In the genomic region with DNA sequence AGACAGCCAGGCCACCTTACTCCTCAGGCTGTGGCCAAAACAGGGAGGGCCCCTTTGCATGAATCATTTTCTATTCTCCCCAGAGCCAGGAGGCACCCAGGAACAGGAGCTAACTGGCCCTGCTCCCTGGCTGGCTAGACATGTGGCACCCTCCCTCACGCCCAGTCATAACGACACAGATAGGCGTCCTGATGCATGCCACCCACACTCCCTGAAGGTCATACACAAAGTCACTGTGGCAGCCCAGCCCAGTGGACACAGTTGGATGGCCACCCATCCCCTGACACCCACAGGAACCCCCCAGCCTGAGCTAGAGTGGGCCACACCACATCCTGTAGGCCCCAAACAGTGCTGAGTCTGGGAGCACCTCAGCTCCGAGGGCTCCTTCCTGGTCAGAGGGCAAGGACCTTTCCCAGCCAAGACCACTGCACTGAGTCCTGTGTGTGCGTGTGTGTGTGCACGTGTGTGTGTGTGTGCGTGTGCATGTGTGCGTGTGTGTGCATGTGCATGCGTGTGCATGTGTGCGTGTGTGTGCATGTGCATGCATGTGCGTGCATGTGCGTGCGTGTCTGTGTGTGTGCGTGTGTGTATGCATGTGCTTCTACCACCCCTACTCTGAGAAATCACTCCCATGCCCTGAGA, we compare ENCODE assay signal across 9 cellular contexts. TPM values are rescaled to one million over a fixed set of nuclear protein-coding genes. Genes with fewer than 3 reads are reported as not detected.
DNase-seq lines count a peak whose midpoint lies in the region; ATAC-seq and TF ChIP-seq lines count a peak whose summit lies in the region.
"Had no signal": no experiment of that assay in that cellular context is flagged by ENCODE, and none has a peak within 500 bp of the region (broad histone marks: within the 10 kb centered on the region; RNA-seq: fewer than 3 reads in every experiment).

No MANE protein-coding gene starts in this region.

- peak; percentile 33 for DNase-seq in stimulated activated CD4-positive, alpha-beta T cell treated with anti-CD3 and anti-CD28 coated beads, Interleukin-1b, Interleukin-23, amount 100 ng/mL, for 48 hours
- no peak for DNase-seq in stimulated activated CD4-positive, alpha-beta T cell treated with anti-CD3 and anti-CD28 coated beads, Interleukin-2, amount 100 ng/mL, for 24 hours
- DNase-seq in esophagus squamous epithelium (lab: John Stamatoyannopoulos, UW), result no peak
- peak; percentile 38 to 55 for DNase-seq in thyroid gland
- DNase-seq in DMS114 treated with DMSO at 0.1 percent for 48 hours (lab: John Stamatoyannopoulos, UW; ENCODE audit: unreplicated experiment), result no peak
- DNase-seq in WTC11 (ENCODE audit: low spot score), result no peak
- DNase-seq in colonic mucosa, result no peak

- intact Hi-C loops in esophagus squamous epithelium (cut with DNase I), result no loop called here
- intact Hi-C loops in thyroid gland (cut with DNase I), result no loop called here
- intact Hi-C loops in colonic mucosa (cut with DNase I), result no loop called here

- no peak overlapping the region for H3K4me3 Mint-ChIP-seq in WTC11

- H3K4me1 ChIP-seq in esophagus squamous epithelium (peaks cover 34 to 86% (median 61%) of the 10 kb centered on the region in 3 donors), thyroid gland (peaks cover 84 to 91% of the 10 kb centered on the region in 2 donors), colonic mucosa (no peaks in the 10 kb centered on the region)

- H3K27me3 ChIP-seq in esophagus squamous epithelium, result no peaks in the 10 kb centered on the region
- no peaks in the 10 kb centered on the region for H3K27me3 ChIP-seq in thyroid gland
- H3K27me3 ChIP-seq in colonic mucosa, result no peaks in the 10 kb centered on the region

- no peak for TF ChIP-seq CTCF in esophagus squamous epithelium (IDR thresholded peaks at IDR 0.05)
- no peak for TF ChIP-seq CTCF in thyroid gland (IDR thresholded peaks at IDR 0.05)
- TF ChIP-seq CTCF in WTC11 (IDR thresholded peaks at IDR 0.05), result no peak
- no peak for TF ChIP-seq CTCF in colonic mucosa (IDR thresholded peaks at IDR 0.05)

- ATAC-seq in HG03469 (IDR thresholded peaks at IDR 0.05; ENCODE audit: unreplicated experiment), result peak; percentile 42
- ATAC-seq in WTC11, result no peak

- H3K9ac ChIP-seq in colonic mucosa (ENCODE audit: low read depth in 2 of 2, low read length in 2 of 2), result no peak overlapping the region

- H3K27ac Mint-ChIP-seq in WTC11, result no peak overlapping the region

- no peaks in the 10 kb centered on the region for H3K27me3 Mint-ChIP-seq in WTC11 (ENCODE audit: low read depth)

- peak overlapping the region; percentile 68 to 84 (median 82) for H3K27ac ChIP-seq in esophagus squamous epithelium
- H3K27ac ChIP-seq in thyroid gland, result peak overlapping the region; percentile 90 to 99 (median 97)
- no peak overlapping the region for H3K27ac ChIP-seq in colonic mucosa

- 52 to 66% methylated on average over 3 to 12 of the region's 14 CpGs for WGBS in esophagus squamous epithelium, 2 donors
- WGBS in thyroid gland, 2 donors, result 79 to 82% methylated on average over 9 to 14 of the region's 14 CpGs

- H3K9me3 ChIP-seq in esophagus squamous epithelium (no peaks in the 10 kb centered on the region), thyroid gland (no peaks in the 10 kb centered on the region), colonic mucosa (no peaks in the 10 kb centered on the region)
- H3K9me3 ChIP-seq: lower lobe of right lung had no signal

- CTCF ChIA-PET in WTC11 (lab: Charles Lee), result interaction anchor here (6.6 kb wide), 1 partner anchor 8 kb away, joined by 39 read pairs; no protein-coding TSS in a partner anchor

- no peaks in the 10 kb centered on the region for H3K36me3 Mint-ChIP-seq in WTC11

- TF ChIP-seq POLR2A in esophagus squamous epithelium (IDR thresholded peaks at IDR 0.05), result no peak
- no peak for TF ChIP-seq POLR2A in thyroid gland (IDR thresholded peaks at IDR 0.05)

- H3K4me1 Mint-ChIP-seq in WTC11, result no peaks in the 10 kb centered on the region

- POLR2A ChIA-PET in WTC11 (lab: Charles Lee), result interaction anchor here (0.5 kb wide), 1 partner anchor 31 kb away, joined by 4 read pairs; no protein-coding TSS in a partner anchor

- H3K4me3 ChIP-seq in esophagus squamous epithelium (peak overlapping the region in 1 of 4 donors; percentile 24), thyroid gland (replicated peaks in 1 of 3) (no peak overlapping the region), colonic mucosa (no peak overlapping the region)
- H3K4me3 ChIP-seq: lower lobe of right lung had no signal

- H3K36me3 ChIP-seq in esophagus squamous epithelium (no peaks in the 10 kb centered on the region), thyroid gland (no peaks in the 10 kb centered on the region), colonic mucosa (no peaks in the 10 kb centered on the region)

- H3K9me3 Mint-ChIP-seq in WTC11, result no peaks in the 10 kb centered on the region

TF ChIP-seq in WTC11, 78 proteins besides CTCF, POLR2A, EP300 and RAD21:
- TF ChIP-seq, protein P1, sequence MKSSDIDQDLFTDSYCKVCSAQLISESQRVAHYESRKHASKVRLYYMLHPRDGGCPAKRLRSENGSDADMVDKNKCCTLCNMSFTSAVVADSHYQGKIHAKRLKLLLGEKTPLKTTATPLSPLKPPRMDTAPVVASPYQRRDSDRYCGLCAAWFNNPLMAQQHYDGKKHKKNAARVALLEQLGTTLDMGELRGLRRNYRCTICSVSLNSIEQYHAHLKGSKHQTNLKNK (CRISPR knock-in tag; IDR thresholded peaks at IDR 0.05), result no peak
- TF ChIP-seq ZNF416 (CRISPR knock-in tag; IDR thresholded peaks at IDR 0.05) (no peak), TEAD1 (CRISPR knock-in tag; IDR thresholded peaks at IDR 0.05) (no peak)
- TF ChIP-seq, protein P2, sequence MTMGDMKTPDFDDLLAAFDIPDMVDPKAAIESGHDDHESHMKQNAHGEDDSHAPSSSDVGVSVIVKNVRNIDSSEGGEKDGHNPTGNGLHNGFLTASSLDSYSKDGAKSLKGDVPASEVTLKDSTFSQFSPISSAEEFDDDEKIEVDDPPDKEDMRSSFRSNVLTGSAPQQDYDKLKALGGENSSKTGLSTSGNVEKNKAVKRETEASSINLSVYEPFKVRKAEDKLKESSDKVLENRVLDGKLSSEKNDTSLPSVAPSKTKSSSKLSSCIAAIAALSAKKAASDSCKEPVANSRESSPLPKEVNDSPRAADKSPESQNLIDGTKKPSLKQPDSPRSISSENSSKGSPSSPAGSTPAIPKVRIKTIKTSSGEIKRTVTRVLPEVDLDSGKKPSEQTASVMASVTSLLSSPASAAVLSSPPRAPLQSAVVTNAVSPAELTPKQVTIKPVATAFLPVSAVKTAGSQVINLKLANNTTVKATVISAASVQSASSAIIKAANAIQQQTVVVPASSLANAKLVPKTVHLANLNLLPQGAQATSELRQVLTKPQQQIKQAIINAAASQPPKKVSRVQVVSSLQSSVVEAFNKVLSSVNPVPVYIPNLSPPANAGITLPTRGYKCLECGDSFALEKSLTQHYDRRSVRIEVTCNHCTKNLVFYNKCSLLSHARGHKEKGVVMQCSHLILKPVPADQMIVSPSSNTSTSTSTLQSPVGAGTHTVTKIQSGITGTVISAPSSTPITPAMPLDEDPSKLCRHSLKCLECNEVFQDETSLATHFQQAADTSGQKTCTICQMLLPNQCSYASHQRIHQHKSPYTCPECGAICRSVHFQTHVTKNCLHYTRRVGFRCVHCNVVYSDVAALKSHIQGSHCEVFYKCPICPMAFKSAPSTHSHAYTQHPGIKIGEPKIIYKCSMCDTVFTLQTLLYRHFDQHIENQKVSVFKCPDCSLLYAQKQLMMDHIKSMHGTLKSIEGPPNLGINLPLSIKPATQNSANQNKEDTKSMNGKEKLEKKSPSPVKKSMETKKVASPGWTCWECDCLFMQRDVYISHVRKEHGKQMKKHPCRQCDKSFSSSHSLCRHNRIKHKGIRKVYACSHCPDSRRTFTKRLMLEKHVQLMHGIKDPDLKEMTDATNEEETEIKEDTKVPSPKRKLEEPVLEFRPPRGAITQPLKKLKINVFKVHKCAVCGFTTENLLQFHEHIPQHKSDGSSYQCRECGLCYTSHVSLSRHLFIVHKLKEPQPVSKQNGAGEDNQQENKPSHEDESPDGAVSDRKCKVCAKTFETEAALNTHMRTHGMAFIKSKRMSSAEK (CRISPR knock-in tag; IDR thresholded peaks at IDR 0.05; ENCODE audit: borderline replicate concordance), result no peak
TF ChIP-seq in WTC11: peak in this region for 0.

RNA-seq across cellular contexts. Expression of a gene that starts 21.6 kb away (rescaled TPM):
- total RNA-seq in esophagus squamous epithelium (10 to 100 TPM in 3 of 4 donors, 1 to 10 TPM in 1; 7.0 to 17.5 (median 13.4) TPM), thyroid gland (10 to 100 TPM; 23.0 to 39.0 (median 34.9) TPM), WTC11 (2021) (3.1 to 3.9 TPM (median 3.3 TPM) in 3 replicates), colonic mucosa (10 to 100 TPM; 16.9 to 21.7 TPM)

RNA-seq across cellular contexts. Expression of a gene that starts 33.4 kb away (rescaled TPM):
- total RNA-seq in esophagus squamous epithelium, result under 1 TPM in 1 of 4 donors, not detected in 3; 0.95 TPM
- total RNA-seq in thyroid gland, result not detected
- total RNA-seq in WTC11 (2021), result 0.55 to 0.63 TPM (median 0.62 TPM) in 3 replicates
- 1 to 10 TPM in 1 of 2 donors, not detected in 1; 1.7 TPM for total RNA-seq in colonic mucosa

Comparison
In these comparisons a context has a peak if more than half of its experiments do, and no peak if none do; other contexts are left out.
1. DNase-seq: peak in stimulated activated CD4-positive, alpha-beta T cell treated with anti-CD3 and anti-CD28 coated beads, Interleukin-1b, Interleukin-23, amount 100 ng/mL, for 48 hours (single experiment) and thyroid gland (2 of 2); none in stimulated activated CD4-positive, alpha-beta T cell treated with anti-CD3 and anti-CD28 coated beads, Interleukin-2, amount 100 ng/mL, for 24 hours (0 of 2), esophagus squamous epithelium (single experiment), DMS114 treated with DMSO at 0.1 percent for 48 hours (single experiment), WTC11 (single experiment) and colonic mucosa (single experiment).